Comparison of ENCODE assay signal across 12 cellular contexts in genomic region chr18:34223893-34224422, GRCh38.
DNase-seq lines count a peak whose midpoint lies in the region; ATAC-seq and TF ChIP-seq lines count a peak whose summit lies in the region.
"Had no signal": no experiment of that assay in that cellular context is flagged by ENCODE, and none has a peak within 500 bp of the region (broad histone marks: within the 10 kb centered on the region; RNA-seq: fewer than 3 reads in every experiment).

No MANE protein-coding gene starts in this region.

- H3K36me3 ChIP-seq in WERI-Rb-1 (no peaks in the 10 kb centered on the region), iPS DF 6.9 (ENCODE audit: control insufficient read depth, insufficient read depth, low read length) (no peaks in the 10 kb centered on the region)
- H3K36me3 ChIP-seq: HAP-1 had no signal

- peak overlapping the region; percentile 25 for H3K27ac Mint-ChIP-seq in stimulated activated naive B cell treated with anti-CD40 and anti-IgM and Interleukin-4, amounts not matched to agents 10 μg/mL and 1 μg/mL and 100 μg/mL, for 72 hours

- DNase-seq in DMS153 treated with DMSO at 0.1 percent for 48 hours (lab: John Stamatoyannopoulos, UW; ENCODE audit: unreplicated experiment), result peak; percentile 21
- DNase-seq in DMS153 (lab: John Stamatoyannopoulos, UW), result no peak
- DNase-seq in WERI-Rb-1, result no peak
- no peak for DNase-seq in iPS DF 6.9 (ENCODE audit: low read depth, low spot score)
- DNase-seq in stimulated activated naive B cell treated with anti-CD40 and anti-IgM and Interleukin-4, amounts not matched to agents 10 μg/mL and 1 μg/mL and 100 μg/mL, for 72 hours, result no peak
- DNase-seq in UCSD-AML1 (lab: John Stamatoyannopoulos, UW; ENCODE audit: unreplicated experiment), result no peak
- no peak for DNase-seq in activated effector memory CD4-positive, alpha-beta T cell treated with Interleukin-2 at 50 U/mL for 16 hours
- DNase-seq: OCI-M1; stimulated activated CD4-positive, alpha-beta T cell treated with anti-CD3 and anti-CD28 coated beads, Interleukin-1b, Interleukin-23, amount 100 ng/mL, for 48 hours had no signal

- no CpG with 5 or more reads among the region's 11 CpGs for WGBS in iPS DF 6.9 (ENCODE audit: insufficient coverage, insufficient read length)

- peaks cover 12% of the 10 kb centered on the region for H3K27me3 ChIP-seq in WERI-Rb-1 (ENCODE audit: insufficient read depth, low read depth, severe bottlenecking)
- H3K27me3 ChIP-seq in iPS DF 6.9 (ENCODE audit: control insufficient read depth, insufficient read depth, low read length), result peaks cover 17% of the 10 kb centered on the region; the same call in 1 of the 2 replicates

- peak overlapping the region in 1 of 2 donors; percentile 38 for H3K4me3 Mint-ChIP-seq in stimulated activated naive B cell treated with anti-CD40 and anti-IgM and Interleukin-4, amounts not matched to agents 10 μg/mL and 1 μg/mL and 100 μg/mL, for 72 hours

- H3K9me3 ChIP-seq in WERI-Rb-1 (ENCODE audit: severe bottlenecking), result no peaks in the 10 kb centered on the region
- H3K9me3 ChIP-seq in iPS DF 6.9 (ENCODE audit: control insufficient read depth, insufficient read depth, low read length), result no peaks in the 10 kb centered on the region
- H3K9me3 ChIP-seq: HAP-1 had no signal

- no peaks in the 10 kb centered on the region for H3K36me3 Mint-ChIP-seq in stimulated activated naive B cell treated with anti-CD40 and anti-IgM and Interleukin-4, amounts not matched to agents 10 μg/mL and 1 μg/mL and 100 μg/mL, for 72 hours

- ATAC-seq in stimulated activated naive B cell treated with anti-CD40 and anti-IgM and Interleukin-4, amounts not matched to agents 10 μg/mL and 1 μg/mL and 100 μg/mL, for 72 hours (replicated peaks), result no peak
- no peak for ATAC-seq in GM21619 (IDR thresholded peaks at IDR 0.05; ENCODE audit: unreplicated experiment)

- peaks cover 10 to 15% of the 10 kb centered on the region in 2 donors for H3K4me1 Mint-ChIP-seq in stimulated activated naive B cell treated with anti-CD40 and anti-IgM and Interleukin-4, amounts not matched to agents 10 μg/mL and 1 μg/mL and 100 μg/mL, for 72 hours

- no peak for TF ChIP-seq CTCF in WERI-Rb-1 (IDR thresholded peaks at IDR 0.05; ENCODE audit: low read depth, low read length)

- H3K27ac ChIP-seq in WERI-Rb-1 (no peak overlapping the region), iPS DF 6.9 (ENCODE audit: low read length) (no peak overlapping the region)
- H3K27ac ChIP-seq: 22Rv1 had no signal

- H3K4me3 ChIP-seq in WERI-Rb-1 (ENCODE audit: low read depth, low read length), result peak overlapping the region; percentile 54
- H3K4me3 ChIP-seq in iPS DF 6.9 (ENCODE audit: low read length), result peak overlapping the region; percentile 62; the same call in 1 of the 2 replicates

- no peaks in the 10 kb centered on the region for H3K4me1 ChIP-seq in iPS DF 6.9 (ENCODE audit: control insufficient read depth, insufficient read depth, low read length)
- H3K4me1 ChIP-seq: HAP-1 had no signal

- H3K9me3 Mint-ChIP-seq in stimulated activated naive B cell treated with anti-CD40 and anti-IgM and Interleukin-4, amounts not matched to agents 10 μg/mL and 1 μg/mL and 100 μg/mL, for 72 hours, result peaks cover 2 to 9% of the 10 kb centered on the region in 2 donors

- H3K27me3 Mint-ChIP-seq in stimulated activated naive B cell treated with anti-CD40 and anti-IgM and Interleukin-4, amounts not matched to agents 10 μg/mL and 1 μg/mL and 100 μg/mL, for 72 hours, result peaks cover 33 to 44% of the 10 kb centered on the region in 2 donors
